In genomic region chr1:112896783-112897182, GRCh38 we compare ENCODE assay signal across 38 cellular contexts.
"Had no signal": no experiment of that assay in that cellular context is flagged by ENCODE, and none has a peak within 500 bp of the region (broad histone marks: within the 10 kb centered on the region; RNA-seq: fewer than 3 reads in every experiment).

No MANE protein-coding gene starts in this region.

- H3K36me3 ChIP-seq: adrenal gland, ascending aorta, brain microvascular endothelial cell, breast epithelium, cardiac muscle cell had no signal

- H3K4me1 ChIP-seq: adrenal gland, ascending aorta, body of pancreas, breast epithelium had no signal

- H3K27ac ChIP-seq: adrenal gland, ascending aorta, body of pancreas, brain microvascular endothelial cell, breast epithelium, cardiac muscle cell had no signal

- H3K4me1 Mint-ChIP-seq: activated naive CD4-positive, alpha-beta T cell treated with anti-CD3 and anti-CD28 coated beads, Interleukin-2, amount 10 ng/mL, durations not matched to agents 7 days and 5 days; activated naive CD4-positive, alpha-beta T cell treated with anti-CD3 and anti-CD28 coated beads, Interleukin-2, amount 50 U/mL, for 24 hours; activated naive CD8-positive, alpha-beta T cell treated with anti-CD3 and anti-CD28 coated beads for 36 hours; activated naive CD8-positive, alpha-beta T cell treated with anti-CD3 and anti-CD28 coated beads, Interleukin-2, amount 10 ng/mL, durations not matched to agents 7 days and 5 days; activated naive CD8-positive, alpha-beta T cell treated with anti-CD3 and anti-CD28 coated beads, Interleukin-2, amount 50 U/mL, for 24 hours; activated T-helper 17 cell treated with anti-CD3 and anti-CD28 coated beads, Interleukin-2, amount 50 U/mL, for 72 hours; brain; central memory CD8-positive, alpha-beta T cell had no signal

- H3K9me3 Mint-ChIP-seq: activated naive CD4-positive, alpha-beta T cell treated with anti-CD3 and anti-CD28 coated beads, Interleukin-2, amount 50 U/mL, for 24 hours; central memory CD8-positive, alpha-beta T cell had no signal

- H3K36me3 Mint-ChIP-seq: activated naive CD4-positive, alpha-beta T cell treated with anti-CD3 and anti-CD28 coated beads, Interleukin-2, amount 10 ng/mL, durations not matched to agents 7 days and 5 days; activated naive CD8-positive, alpha-beta T cell treated with anti-CD3 and anti-CD28 coated beads for 36 hours; activated naive CD8-positive, alpha-beta T cell treated with anti-CD3 and anti-CD28 coated beads, Interleukin-2, amount 10 ng/mL, durations not matched to agents 7 days and 5 days had no signal

- H3K27ac Mint-ChIP-seq: activated naive CD4-positive, alpha-beta T cell treated with anti-CD3 and anti-CD28 coated beads for 36 hours; activated naive CD4-positive, alpha-beta T cell treated with anti-CD3 and anti-CD28 coated beads, Interleukin-2, amount 10 ng/mL, durations not matched to agents 7 days and 5 days; activated naive CD4-positive, alpha-beta T cell treated with anti-CD3 and anti-CD28 coated beads, Interleukin-2, amount 50 U/mL, for 24 hours; activated naive CD4-positive, alpha-beta T cell treated with anti-CD3 and anti-CD28 coated beads, Interleukin-2, amount 50 U/mL, for 72 hours; activated naive CD8-positive, alpha-beta T cell; activated naive CD8-positive, alpha-beta T cell treated with anti-CD3 and anti-CD28 coated beads for 36 hours; activated naive CD8-positive, alpha-beta T cell treated with anti-CD3 and anti-CD28 coated beads, Interleukin-2, amount 10 ng/mL, durations not matched to agents 7 days and 5 days; activated naive CD8-positive, alpha-beta T cell treated with anti-CD3 and anti-CD28 coated beads, Interleukin-2, amount 50 U/mL, for 24 hours; activated T-cell treated with anti-CD3 and anti-CD28 coated beads, Interleukin-2, amount 50 U/mL, for 24 hours; activated T-cell treated with anti-CD3 and anti-CD28 coated beads, Interleukin-2, amount 50 U/mL, for 72 hours; activated T-helper 1 cell treated with anti-CD3 and anti-CD28 coated beads, Interleukin-12 subunit alpha, Interleukin-12 subunit beta, Interleukin-2, Interleukin-4 antibody, amounts not matched to agents 30 ng/mL and 10 ng/mL and 1 ng/mL, durations not matched to agents 14 hours and 24 hours and 36 hours; activated T-helper 17 cell treated with anti-CD3 and anti-CD28 coated beads, Interleukin-2, amount 50 U/mL, for 72 hours; activated T-helper 2 cell treated with anti-CD3 and anti-CD28 coated beads, Interferon-gamma antibody, Interleukin-2, Interleukin-4, amounts not matched to agents 10 μg/mL and 5 μg/mL and 100 μg/mL, durations not matched to agents 14 hours and 24 hours and 36 hours; brain had no signal

- H3K27me3 ChIP-seq: adrenal gland, ascending aorta, body of pancreas, brain microvascular endothelial cell, breast epithelium, cardiac muscle cell had no signal

- H3K27me3 Mint-ChIP-seq: activated naive CD4-positive, alpha-beta T cell treated with anti-CD3 and anti-CD28 coated beads, Interleukin-2, amount 50 U/mL, for 24 hours; activated naive CD8-positive, alpha-beta T cell; activated naive CD8-positive, alpha-beta T cell treated with anti-CD3 and anti-CD28 coated beads for 36 hours; activated naive CD8-positive, alpha-beta T cell treated with anti-CD3 and anti-CD28 coated beads, Interleukin-2, amount 50 U/mL, for 24 hours; activated T-cell treated with anti-CD3 and anti-CD28 coated beads, Interleukin-2, amount 50 U/mL, for 24 hours; activated T-helper 17 cell treated with anti-CD3 and anti-CD28 coated beads, Interleukin-2, amount 50 U/mL, for 72 hours; brain; central memory CD8-positive, alpha-beta T cell had no signal

- DNase-seq: activated effector memory CD4-positive, alpha-beta T cell treated with anti-CD3 and anti-CD28 coated beads, Interleukin-2, amount 50 U/mL, for 16 hours; activated effector memory CD4-positive, alpha-beta T cell treated with Interleukin-2 at 50 U/mL for 16 hours; activated gamma-delta T cell; activated gamma-delta T cell treated with Interleukin-2 at 50 U/mL for 16 hours; activated naive CD4-positive, alpha-beta T cell; activated naive CD4-positive, alpha-beta T cell treated with anti-CD3 and anti-CD28 coated beads for 36 hours; activated naive CD4-positive, alpha-beta T cell treated with anti-CD3 and anti-CD28 coated beads, Interleukin-2, amount 10 ng/mL, durations not matched to agents 7 days and 5 days; activated naive CD4-positive, alpha-beta T cell treated with anti-CD3 and anti-CD28 coated beads, Interleukin-2, amount 50 U/mL, for 16 hours; activated naive CD4-positive, alpha-beta T cell treated with Interleukin-2 at 50 U/mL for 16 hours; activated naive CD8-positive, alpha-beta T cell treated with anti-CD3 and anti-CD28 coated beads for 36 hours; activated naive CD8-positive, alpha-beta T cell treated with anti-CD3 and anti-CD28 coated beads, Interleukin-2, amount 10 ng/mL, durations not matched to agents 7 days and 5 days; activated naive CD8-positive, alpha-beta T cell treated with anti-CD3 and anti-CD28 coated beads, Interleukin-2, amount 50 U/mL, for 24 hours; activated T-cell treated with anti-CD3 and anti-CD28 coated beads, Interleukin-2, amount 50 U/mL, for 1 hour; activated T-cell treated with anti-CD3 and anti-CD28 coated beads, Interleukin-2, amount 50 U/mL, for 24 hours; activated T-cell treated with anti-CD3 and anti-CD28 coated beads, Interleukin-2, amount 50 U/mL, for 4 hours; activated T-cell treated with anti-CD3 and anti-CD28 coated beads, Interleukin-2, amount 50 U/mL, for 48 hours; activated T-cell treated with anti-CD3 and anti-CD28 coated beads, Interleukin-2, amount 50 U/mL, for 72 hours; adrenal gland; amniotic stem cell; amygdala; anterior cingulate cortex; aorta; body of pancreas; brain microvascular endothelial cell; caudate nucleus; central memory CD4-positive, alpha-beta T cell; cerebellar nuclear complex had no signal

- ATAC-seq: activated naive CD4-positive, alpha-beta T cell treated with anti-CD3 and anti-CD28 coated beads, Interleukin-2, amount 50 U/mL, for 72 hours; activated naive CD8-positive, alpha-beta T cell treated with anti-CD3 and anti-CD28 coated beads, Interleukin-2, amount 50 U/mL, for 24 hours; activated T-cell treated with anti-CD3 and anti-CD28 coated beads, Interleukin-2, amount 50 U/mL, for 4 hours; activated T-cell treated with anti-CD3 and anti-CD28 coated beads, Interleukin-2, amount 50 U/mL, for 72 hours; activated T-helper 17 cell treated with anti-CD3 and anti-CD28 coated beads, Interleukin-2, amount 50 U/mL, for 72 hours; body of pancreas had no signal

- H3K4me3 ChIP-seq: adrenal gland, ascending aorta, body of pancreas, breast epithelium, cardiac muscle cell had no signal

- H3K9me3 ChIP-seq: adrenal gland had no signal

- H3K4me3 Mint-ChIP-seq: activated naive CD4-positive, alpha-beta T cell treated with anti-CD3 and anti-CD28 coated beads for 36 hours; activated naive CD4-positive, alpha-beta T cell treated with anti-CD3 and anti-CD28 coated beads, Interleukin-2, amount 10 ng/mL, durations not matched to agents 7 days and 5 days; activated naive CD4-positive, alpha-beta T cell treated with anti-CD3 and anti-CD28 coated beads, Interleukin-2, amount 50 U/mL, for 24 hours; activated naive CD8-positive, alpha-beta T cell; activated naive CD8-positive, alpha-beta T cell treated with anti-CD3 and anti-CD28 coated beads for 36 hours; activated naive CD8-positive, alpha-beta T cell treated with anti-CD3 and anti-CD28 coated beads, Interleukin-2, amount 10 ng/mL, durations not matched to agents 7 days and 5 days; activated naive CD8-positive, alpha-beta T cell treated with anti-CD3 and anti-CD28 coated beads, Interleukin-2, amount 50 U/mL, for 24 hours; activated T-cell treated with anti-CD3 and anti-CD28 coated beads, Interleukin-2, amount 50 U/mL, for 24 hours; activated T-cell treated with anti-CD3 and anti-CD28 coated beads, Interleukin-2, amount 50 U/mL, for 4 hours; activated T-cell treated with anti-CD3 and anti-CD28 coated beads, Interleukin-2, amount 50 U/mL, for 72 hours; activated T-helper 1 cell treated with anti-CD3 and anti-CD28 coated beads, Interleukin-12 subunit alpha, Interleukin-12 subunit beta, Interleukin-2, Interleukin-4 antibody, amounts not matched to agents 30 ng/mL and 10 ng/mL and 1 ng/mL, durations not matched to agents 14 hours and 24 hours and 36 hours; activated T-helper 17 cell treated with anti-CD3 and anti-CD28 coated beads, Interleukin-2, amount 50 U/mL, for 72 hours; brain; central memory CD8-positive, alpha-beta T cell had no signal
